ENCODE assay signal across 19 cellular contexts in genomic region chr2:156190532-156190931, GRCh38.
DNase-seq lines count a peak whose midpoint lies in the region; ATAC-seq, FAIRE-seq and TF ChIP-seq lines count a peak whose summit lies in the region.
"Had no signal": no experiment of that assay in that cellular context is flagged by ENCODE, and none has a peak within 500 bp of the region (broad histone marks: within the 10 kb centered on the region; RNA-seq: fewer than 3 reads in every experiment).

No MANE protein-coding gene starts in this region.

- no peak overlapping the region for H3K4me3 Mint-ChIP-seq in activated CD8-positive, alpha-beta T cell treated with anti-CD3 and anti-CD28 coated beads for 36 hours
- H3K4me3 Mint-ChIP-seq in CD8-positive, alpha-beta T cell: no peak overlapping the region

- H3K4me1 ChIP-seq in right lobe of liver (peaks cover 0 to 3% (median 0%) of the 10 kb centered on the region in 4 donors), HepG2 (ENCODE audit: insufficient read depth, low read length) (peaks cover 22% of the 10 kb centered on the region)
- H3K4me1 ChIP-seq in CD8-positive, alpha-beta T cell (ENCODE audit: insufficient read depth, low read length): no peaks in the 10 kb centered on the region

- H3K4me1 Mint-ChIP-seq in activated CD8-positive, alpha-beta T cell treated with anti-CD3 and anti-CD28 coated beads for 36 hours (ENCODE audit: low read depth): peaks cover 12% of the 10 kb centered on the region
- no peaks in the 10 kb centered on the region for H3K4me1 Mint-ChIP-seq in CD8-positive, alpha-beta T cell (ENCODE audit: low read depth)

- WGBS in right lobe of liver (ENCODE audit: insufficient coverage, low coverage, low lambda C conversion rate, missing lambda C conversion rate): 33% methylated on average over 3 of the region's 3 CpGs
- WGBS in HepG2 (ENCODE audit: low lambda C conversion rate): 19% methylated on average over 3 of the region's 3 CpGs

- TF ChIP-seq EP300 in HepG2 (IDR thresholded peaks at IDR 0.05; ENCODE audit: low read depth in 2 of 2, low read length in 2 of 2) (no peak), HepG2 (CRISPR knock-in tag; IDR thresholded peaks at IDR 0.05; ENCODE audit: borderline replicate concordance) (no peak)

- no peaks in the 10 kb centered on the region for H3K36me3 Mint-ChIP-seq in activated CD8-positive, alpha-beta T cell treated with anti-CD3 and anti-CD28 coated beads for 36 hours (ENCODE audit: low read depth)
- H3K36me3 Mint-ChIP-seq in CD8-positive, alpha-beta T cell: no peaks in the 10 kb centered on the region

- no peaks in the 10 kb centered on the region for H3K79me2 ChIP-seq in HepG2 (ENCODE audit: insufficient read depth, low read length)

- H3K36me3 ChIP-seq in right lobe of liver: no peaks in the 10 kb centered on the region
- no peaks in the 10 kb centered on the region for H3K36me3 ChIP-seq in HepG2 (replicated peaks in 1 of 2; ENCODE audit: control insufficient read depth in 1 of 2, insufficient read depth in 2 of 2, low read length in 2 of 2)
- no peaks in the 10 kb centered on the region for H3K36me3 ChIP-seq in CD8-positive, alpha-beta T cell (ENCODE audit: insufficient read depth, low read length)

- H3K9me3 ChIP-seq in right lobe of liver (no peaks in the 10 kb centered on the region), HepG2 (ENCODE audit: low read length) (no peaks in the 10 kb centered on the region)
- no peaks in the 10 kb centered on the region for H3K9me3 ChIP-seq in CD8-positive, alpha-beta T cell (ENCODE audit: low read length)

- ATAC-seq in right lobe of liver (peak in 3 of 4 donors; percentile 68 to 72 (median 71)), HepG2 (no peak), left lobe of liver (peak; percentile 54)
- no peak for ATAC-seq in activated CD8-positive, alpha-beta T cell treated with anti-CD3 and anti-CD28 coated beads for 36 hours
- ATAC-seq in CD8-positive, alpha-beta T cell: no peak

- peaks cover 3% of the 10 kb centered on the region for H3K27me3 Mint-ChIP-seq in activated CD8-positive, alpha-beta T cell treated with anti-CD3 and anti-CD28 coated beads for 36 hours
- H3K27me3 Mint-ChIP-seq in CD8-positive, alpha-beta T cell (ENCODE audit: low read depth): peaks cover under 1% of the 10 kb centered on the region

- no peak overlapping the region for H3K4me2 ChIP-seq in HepG2 (ENCODE audit: low read depth, low read length)

- TF ChIP-seq RAD21 in HepG2 (CRISPR knock-in tag; IDR thresholded peaks at IDR 0.05): no peak

- no peak overlapping the region for H3K9ac ChIP-seq in HepG2 (ENCODE audit: insufficient read depth, low read depth, low read length)
- H3K9ac ChIP-seq: GM23248 had no signal

- intact Hi-C loops in right lobe of liver (cut with DNase I) (no loop called here), HepG2 (cut with micrococcal nuclease; ENCODE audit: unreplicated experiment) (no loop called here), posterior cingulate gyrus (cut with DNase I) (no loop called here)
- intact Hi-C loops in activated CD8-positive, alpha-beta T cell treated with anti-CD3 and anti-CD28 coated beads for 36 hours (cut with micrococcal nuclease): loop anchor here (10.0 kb wide), 1 partner anchor 404 kb away; no protein-coding TSS in a partner anchor
- intact Hi-C loops in CD8-positive, alpha-beta T cell (cut with DNase I, micrococcal nuclease): loop anchor here in 1 of 2 experiments (5.0 kb wide), 1 partner anchor 397 kb away; no protein-coding TSS in a partner anchor

- H3K27me3 ChIP-seq in right lobe of liver (no peaks in the 10 kb centered on the region), HepG2 (ENCODE audit: control insufficient read depth in 1 of 2, insufficient read depth in 2 of 2, low read length in 2 of 2) (no peaks in the 10 kb centered on the region)
- no peaks in the 10 kb centered on the region for H3K27me3 ChIP-seq in CD8-positive, alpha-beta T cell (ENCODE audit: insufficient read depth, low read length)

- H3K27ac Mint-ChIP-seq in activated CD8-positive, alpha-beta T cell treated with anti-CD3 and anti-CD28 coated beads for 36 hours: no peak overlapping the region
- H3K27ac Mint-ChIP-seq in CD8-positive, alpha-beta T cell: no peak overlapping the region

- DNase-seq in right lobe of liver: no peak
- no peak for DNase-seq in HepG2 (ENCODE audit: low spot score)
- peak; percentile 45 for DNase-seq in NCI-H748 treated with DMSO at 0.1 percent for 48 hours (lab: John Stamatoyannopoulos, UW)
- no peak for DNase-seq in left lobe of liver (ENCODE audit: low spot score)
- DNase-seq in stimulated activated CD4-positive, alpha-beta T cell treated with anti-CD3 and anti-CD28 coated beads, Interleukin-4, amount 100 ng/mL, for 1 hour: no peak
- no peak for DNase-seq in activated CD8-positive, alpha-beta T cell treated with anti-CD3 and anti-CD28 coated beads for 36 hours
- no peak for DNase-seq in CD8-positive, alpha-beta T cell
- no peak for DNase-seq in posterior cingulate gyrus
- DNase-seq: C1 segment of cervical spinal cord, DMS79 treated with DMSO at 0.1 percent for 48 hours, GM23248, NCI-H187, NCI-H524 treated with DMSO at 0.1 percent for 48 hours, SIG-M5 had no signal

- no peak for TF ChIP-seq CTCF in right lobe of liver (IDR thresholded peaks at IDR 0.05)
- no peak for TF ChIP-seq CTCF in HepG2 (CRISPR knock-in tag; IDR thresholded peaks at IDR 0.05)
- no peak for TF ChIP-seq CTCF in activated CD8-positive, alpha-beta T cell treated with anti-CD3 and anti-CD28 coated beads for 36 hours (IDR thresholded peaks at IDR 0.05)
- TF ChIP-seq CTCF in CD8-positive, alpha-beta T cell (IDR thresholded peaks at IDR 0.05): no peak

- no peak for FAIRE-seq in HepG2 (lab: Jason Lieb, UNC)
- FAIRE-seq: A204.1, G401.6, GM12892, HTR-8/SVneo, RCC 7860 had no signal

- H3K4me3 ChIP-seq in right lobe of liver (no peak overlapping the region), HepG2 (replicated peaks in 1 of 3; ENCODE audit: insufficient read depth in 1 of 3, low read depth in 2 of 3, low read length in 3 of 3) (no peak overlapping the region)
- no peak overlapping the region for H3K4me3 ChIP-seq in CD8-positive, alpha-beta T cell (ENCODE audit: low read depth, low read length)
- H3K4me3 ChIP-seq: GM23248 had no signal

- H3K27ac ChIP-seq in right lobe of liver (no peak overlapping the region), HepG2 (ENCODE audit: extremely low read length, insufficient read depth, low read length) (no peak overlapping the region)
- H3K27ac ChIP-seq in CD8-positive, alpha-beta T cell (ENCODE audit: low read depth, low read length): no peak overlapping the region
- H3K27ac ChIP-seq: GM23248 had no signal

- POLR2A ChIA-PET in HepG2 (lab: Yijun Ruan, JAX): no interaction called here
- POLR2A ChIA-PET in activated CD8-positive, alpha-beta T cell treated with anti-CD3 and anti-CD28 coated beads for 36 hours (lab: Charles Lee): no interaction called here
- POLR2A ChIA-PET in CD8-positive, alpha-beta T cell (lab: Charles Lee): no interaction called here

- CTCF ChIA-PET in HepG2 (lab: Yijun Ruan, JAX; ENCODE audit: low intra/inter-chr PET ratio, low total read pairs): no interaction called here
- CTCF ChIA-PET in activated CD8-positive, alpha-beta T cell treated with anti-CD3 and anti-CD28 coated beads for 36 hours (lab: Charles Lee): interaction anchor here (1.0 kb wide), 1 partner anchor 399 kb away, joined by 4 read pairs; no protein-coding TSS in a partner anchor
- CTCF ChIA-PET in CD8-positive, alpha-beta T cell (lab: Charles Lee): no interaction called here

- no peak overlapping the region for H2AFZ ChIP-seq in HepG2 (ENCODE audit: low read length)
- H2AFZ ChIP-seq: GM23248 had no signal

- no TSS peak for BruUV-seq in HepG2 (replicated peaks; lab: Mats Ljungman, UMichigan)

- in situ Hi-C loops in HepG2 (cut with HindIII; ENCODE audit: extremely low pct_ligation_motif_present, low pct_unique_long_range_greater_than_20kb): no loop called here

- H3K9me3 Mint-ChIP-seq in activated CD8-positive, alpha-beta T cell treated with anti-CD3 and anti-CD28 coated beads for 36 hours: no peaks in the 10 kb centered on the region
- no peaks in the 10 kb centered on the region for H3K9me3 Mint-ChIP-seq in CD8-positive, alpha-beta T cell

- H4K20me1 ChIP-seq in HepG2 (ENCODE audit: insufficient read depth, low read length): no peaks in the 10 kb centered on the region

- no peak for TF ChIP-seq POLR2A in right lobe of liver (IDR thresholded peaks at IDR 0.05)
- TF ChIP-seq POLR2A in HepG2 (IDR thresholded peaks at IDR 0.05; ENCODE audit: insufficient read depth in 1 of 2, low read depth in 2 of 2, low read length in 2 of 2): no peak

TF ChIP-seq in HepG2, 621 proteins besides CTCF, POLR2A, EP300 and RAD21:
- TF ChIP-seq ZNF333 (CRISPR knock-in tag; IDR thresholded peaks at IDR 0.05; ENCODE audit: borderline replicate concordance): no peak
- TF ChIP-seq ZBTB7B (CRISPR knock-in tag; IDR thresholded peaks at IDR 0.05): no peak
- no peak for TF ChIP-seq NONO (IDR thresholded peaks at IDR 0.05)
- TF ChIP-seq NONO (CRISPR knock-in tag; conservative IDR thresholded peaks at IDR 0.05): no peak
- TF ChIP-seq THYN1 (CRISPR knock-in tag; IDR thresholded peaks at IDR 0.05; ENCODE audit: borderline replicate concordance, low read depth): no peak
- no peak for TF ChIP-seq GFI1 (CRISPR knock-in tag; IDR thresholded peaks at IDR 0.05; ENCODE audit: borderline replicate concordance)
- no peak for TF ChIP-seq POLR2AphosphoS2 (IDR thresholded peaks at IDR 0.05; ENCODE audit: low read depth, low read length)
- no peak for TF ChIP-seq ZSCAN20 (CRISPR knock-in tag; IDR thresholded peaks at IDR 0.05; ENCODE audit: borderline replicate concordance)
- no peak for TF ChIP-seq SMARCE1 (IDR thresholded peaks at IDR 0.05; ENCODE audit: borderline replicate concordance)
- no peak for TF ChIP-seq ZSCAN22 (CRISPR knock-in tag; IDR thresholded peaks at IDR 0.05)
- no peak for TF ChIP-seq ZNF235 (CRISPR knock-in tag; IDR thresholded peaks at IDR 0.05; ENCODE audit: borderline replicate concordance)
- no peak for TF ChIP-seq ZBTB21 (CRISPR knock-in tag; IDR thresholded peaks at IDR 0.05)
- TF ChIP-seq DNMT1 (CRISPR knock-in tag; IDR thresholded peaks at IDR 0.05): no peak
- no peak for TF ChIP-seq NFATC3 (CRISPR knock-in tag; IDR thresholded peaks at IDR 0.05)
- no peak for TF ChIP-seq ZNF660 (CRISPR knock-in tag; IDR thresholded peaks at IDR 0.05; ENCODE audit: borderline replicate concordance, low read depth)
- TF ChIP-seq THAP11 (CRISPR knock-in tag; IDR thresholded peaks at IDR 0.05): no peak
- TF ChIP-seq GTF2F1 (IDR thresholded peaks at IDR 0.05; ENCODE audit: low read length): no peak
TF ChIP-seq in HepG2: peak in this region for 0.

Comparison
In these comparisons a context has a peak if more than half of its experiments do, and no peak if none do; other contexts are left out.
1. ATAC-seq: peak in right lobe of liver (3 of 4) and left lobe of liver (single experiment); none in HepG2 (single experiment), activated CD8-positive, alpha-beta T cell treated with anti-CD3 and anti-CD28 coated beads for 36 hours (single experiment) and CD8-positive, alpha-beta T cell (single experiment).